ENCODE assay signal across 8 cellular contexts in the genomic region with DNA sequence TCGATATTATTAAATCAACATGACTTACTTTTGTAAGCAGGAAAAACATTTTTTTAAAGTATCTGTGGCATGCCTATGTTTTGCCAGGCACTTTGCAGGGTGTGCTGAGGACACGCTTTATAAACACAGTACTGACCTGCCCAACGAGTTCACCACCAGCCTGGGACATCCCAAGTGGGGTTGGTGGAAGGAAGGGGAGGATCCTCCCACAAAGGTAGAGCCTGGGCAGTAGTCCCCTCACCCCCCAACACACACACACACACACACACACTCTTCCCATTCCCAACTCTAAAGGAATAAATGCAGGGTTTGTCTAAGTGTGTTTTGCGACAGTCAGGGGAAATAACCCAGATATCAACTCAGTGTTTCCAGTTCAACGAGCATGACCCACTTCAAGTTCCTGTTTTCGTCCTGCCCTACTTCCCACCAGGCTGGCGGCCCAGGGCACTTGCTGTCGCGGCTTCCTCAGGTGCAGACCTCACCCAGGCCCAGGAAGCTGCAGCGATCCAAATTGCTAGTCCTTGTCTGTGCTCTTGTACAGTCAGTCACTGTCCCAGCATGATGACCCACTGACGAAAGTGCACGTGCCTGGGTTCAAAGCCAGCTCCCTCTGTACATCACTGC. TPM values are rescaled to one million over a fixed set of nuclear protein-coding genes. Genes with fewer than 3 reads are reported as not detected.
DNase-seq lines count a peak whose midpoint lies in the region; ATAC-seq, FAIRE-seq and TF ChIP-seq lines count a peak whose summit lies in the region.

No MANE protein-coding gene starts in this region.

- H3K36me3 Mint-ChIP-seq in stimulated activated effector memory CD8-positive, alpha-beta T cell treated with anti-CD3 and anti-CD28 coated beads, Interleukin-12 subunit alpha, Interleukin-12 subunit beta, amount 100 ng/mL, for 72 hours = peaks cover 65% of the 10 kb centered on the region
- peaks cover 14% of the 10 kb centered on the region for H3K36me3 Mint-ChIP-seq in endodermal cell (ENCODE audit: low read depth)

- DNase-seq in GM12892 (ENCODE audit: insufficient read length) (no peak), OCI-M1 (lab: John Stamatoyannopoulos, UW) (peak; percentile 52), left kidney (ENCODE audit: low read depth, low spot score) (peak; percentile 76), foreskin melanocyte (no peak), endodermal cell (no peak)
- DNase-seq in activated effector memory CD4-positive, alpha-beta T cell treated with Interleukin-2 at 50 U/mL for 16 hours = peak; percentile 73
- no peak for DNase-seq in stimulated activated effector memory CD8-positive, alpha-beta T cell treated with anti-CD3 and anti-CD28 coated beads, Interleukin-12 subunit alpha, Interleukin-12 subunit beta, amount 100 ng/mL, for 72 hours (ENCODE audit: low spot score in 2 of 2)

- peak overlapping the region; percentile 97 for H3K4me3 Mint-ChIP-seq in stimulated activated effector memory CD8-positive, alpha-beta T cell treated with anti-CD3 and anti-CD28 coated beads, Interleukin-12 subunit alpha, Interleukin-12 subunit beta, amount 100 ng/mL, for 72 hours
- no peak overlapping the region for H3K4me3 Mint-ChIP-seq in endodermal cell

- no peaks in the 10 kb centered on the region for H3K9me3 ChIP-seq in endodermal cell (ENCODE audit: control insufficient read depth, low read length)

- FAIRE-seq in GM12892 (lab: Jason Lieb, UNC) = peak; percentile 96

- no peaks in the 10 kb centered on the region for H3K27me3 Mint-ChIP-seq in endodermal cell (ENCODE audit: insufficient read depth)

- TF ChIP-seq POLR2A in GM12892 (IDR thresholded peaks at IDR 0.05; ENCODE audit: low read depth, low read length) = no peak

- H3K36me3 ChIP-seq in endodermal cell (ENCODE audit: control insufficient read depth, insufficient read depth, low read length) = no peaks in the 10 kb centered on the region

- no peak for TF ChIP-seq CTCF in endodermal cell (conservative IDR thresholded peaks at IDR 0.05)

- H3K9me3 Mint-ChIP-seq in stimulated activated effector memory CD8-positive, alpha-beta T cell treated with anti-CD3 and anti-CD28 coated beads, Interleukin-12 subunit alpha, Interleukin-12 subunit beta, amount 100 ng/mL, for 72 hours = no peaks in the 10 kb centered on the region
- no peaks in the 10 kb centered on the region for H3K9me3 Mint-ChIP-seq in endodermal cell

- H3K4me1 ChIP-seq in endodermal cell (ENCODE audit: control insufficient read depth, insufficient read depth, low read length) = peaks cover 9% of the 10 kb centered on the region

- ATAC-seq in stimulated activated effector memory CD8-positive, alpha-beta T cell treated with anti-CD3 and anti-CD28 coated beads, Interleukin-12 subunit alpha, Interleukin-12 subunit beta, amount 100 ng/mL, for 72 hours = peak; percentile 9
- no peak for ATAC-seq in GM21528 (IDR thresholded peaks at IDR 0.05; ENCODE audit: low FRiP score, unreplicated experiment)

- no peak overlapping the region for H3K9ac ChIP-seq in endodermal cell (ENCODE audit: extremely low read depth, low read length, poor library complexity, severe bottlenecking)

- peak overlapping the region; percentile 97 for H3K27ac Mint-ChIP-seq in stimulated activated effector memory CD8-positive, alpha-beta T cell treated with anti-CD3 and anti-CD28 coated beads, Interleukin-12 subunit alpha, Interleukin-12 subunit beta, amount 100 ng/mL, for 72 hours
- no peak overlapping the region for H3K27ac Mint-ChIP-seq in endodermal cell

- peaks cover 71% of the 10 kb centered on the region for H3K4me1 Mint-ChIP-seq in stimulated activated effector memory CD8-positive, alpha-beta T cell treated with anti-CD3 and anti-CD28 coated beads, Interleukin-12 subunit alpha, Interleukin-12 subunit beta, amount 100 ng/mL, for 72 hours
- peaks cover 22% of the 10 kb centered on the region for H3K4me1 Mint-ChIP-seq in endodermal cell

- 90 to 95% methylated on average over 10 to 12 of the region's 12 CpGs for WGBS in endodermal cell (ENCODE audit: insufficient coverage in 1 of 2, insufficient read length in 1 of 2), 2 experiments

- H3K27me3 ChIP-seq in endodermal cell (ENCODE audit: control insufficient read depth, insufficient read depth, low read length, poor library complexity, severe bottlenecking) = no peaks in the 10 kb centered on the region

- H3K4me3 ChIP-seq in endodermal cell (ENCODE audit: low read length) = no peak overlapping the region

- H3K27ac ChIP-seq in endodermal cell (ENCODE audit: low read depth, low read length) = no peak overlapping the region

RNA-seq across cellular contexts. Expression of gene CERK, which starts 3.1 kb away (rescaled TPM):
- polyA plus RNA-seq in GM12892 (2012; ENCODE audit: missing spikeins) = 17.3 TPM
- total RNA-seq in endodermal cell = 10 to 100 TPM; 54.9 to 57.6 TPM
- 63.5 TPM for polyA plus RNA-seq in endodermal cell (2013, experiment 1 of 2)
- 60.5 TPM for polyA plus RNA-seq in endodermal cell (2013, experiment 2 of 2)

RNA-seq across cellular contexts. Expression of gene TBC1D22A, which starts 27.5 kb away (rescaled TPM):
- polyA plus RNA-seq in GM12892 (2012; ENCODE audit: missing spikeins) = 29.0 TPM
- total RNA-seq in endodermal cell = 10 to 100 TPM; 21.0 to 27.9 TPM
- polyA plus RNA-seq in endodermal cell (2013, experiment 1 of 2) = 11.4 TPM
- polyA plus RNA-seq in endodermal cell (2013, experiment 2 of 2) = 11.7 TPM

Comparison
In these comparisons a context has a peak if more than half of its experiments do, and no peak if none do; other contexts are left out.
1. DNase-seq: peak in OCI-M1 (single experiment), activated effector memory CD4-positive, alpha-beta T cell treated with Interleukin-2 at 50 U/mL for 16 hours (single experiment) and left kidney (single experiment); none in GM12892 (single experiment), stimulated activated effector memory CD8-positive, alpha-beta T cell treated with anti-CD3 and anti-CD28 coated beads, Interleukin-12 subunit alpha, Interleukin-12 subunit beta, amount 100 ng/mL, for 72 hours (0 of 2), foreskin melanocyte (single experiment) and endodermal cell (single experiment).